Comparison of ENCODE assay signal across 12 cellular contexts in genomic region chr13:110379905-110380341, GRCh38.
A peak's percentile ranks its signal among the peaks of the same experiment; 100 is the strongest.
DNase-seq lines count a peak whose midpoint lies in the region; ATAC-seq and TF ChIP-seq lines count a peak whose summit lies in the region.
"Had no signal": no experiment of that assay in that cellular context is flagged by ENCODE, and none has a peak within 500 bp of the region (broad histone marks: within the 10 kb centered on the region; RNA-seq: fewer than 3 reads in every experiment).

No MANE protein-coding gene starts in this region.

- H3K27me3 ChIP-seq in right atrium auricular region (no peaks in the 10 kb centered on the region), left lung (no peaks in the 10 kb centered on the region)
- H3K27me3 ChIP-seq: heart left ventricle had no signal

- H3K9me3 ChIP-seq in right atrium auricular region (no peaks in the 10 kb centered on the region), left lung (no peaks in the 10 kb centered on the region)
- H3K9me3 ChIP-seq: heart left ventricle had no signal

- no peak overlapping the region for H3K4me3 ChIP-seq in right atrium auricular region
- H3K4me3 ChIP-seq in choroid plexus epithelial cell (ENCODE audit: low read depth, low read length), result no peak overlapping the region
- no peak overlapping the region for H3K4me3 ChIP-seq in left lung
- H3K4me3 ChIP-seq: heart left ventricle had no signal

- no peaks in the 10 kb centered on the region for H3K36me3 ChIP-seq in right atrium auricular region
- no peaks in the 10 kb centered on the region for H3K36me3 ChIP-seq in left lung

- peak overlapping the region; percentile 22 to 65 for H3K27ac ChIP-seq in right atrium auricular region
- H3K27ac ChIP-seq in left lung, result no peak overlapping the region

- DNase-seq in right atrium auricular region (ENCODE audit: low spot score) (no peak), Right ventricle myocardium superior (no peak), choroid plexus epithelial cell (ENCODE audit: low read depth) (peak; percentile 64), left lung (no peak), hippocampal formation (lab: John Stamatoyannopoulos, UW) (no peak), GM03348 (ENCODE audit: low spot score) (no peak)
- DNase-seq: activated CD4-positive, alpha-beta T cell treated with anti-CD3 and anti-CD28 coated beads for 4 hours; heart left ventricle; NCI-H510A treated with DMSO at 0.1 percent for 48 hours; stimulated activated naive CD4-positive, alpha-beta T cell treated with Interleukin-2 at 50 U/mL for 16 hours had no signal

- intact Hi-C loops in Right ventricle myocardium superior (cut with DNase I), result no loop called here
- intact Hi-C loops in left lung (cut with DNase I), result no loop called here

- ATAC-seq in Right ventricle myocardium superior (ENCODE audit: poor library complexity) (no peak), left lung (peak; percentile 25), GM21390 (IDR thresholded peaks at IDR 0.05; ENCODE audit: unreplicated experiment) (no peak), HG03342 (IDR thresholded peaks at IDR 0.05; ENCODE audit: unreplicated experiment) (no peak)

- H3K4me1 ChIP-seq in right atrium auricular region, result peaks cover 0 to 70% of the 10 kb centered on the region in 2 donors
- no peaks in the 10 kb centered on the region for H3K4me1 ChIP-seq in left lung

- TF ChIP-seq CTCF in right atrium auricular region (IDR thresholded peaks at IDR 0.05) (no peak), choroid plexus epithelial cell (conservative IDR thresholded peaks at IDR 0.05; ENCODE audit: low read depth, low read length) (peak; percentile 2), left lung (IDR thresholded peaks at IDR 0.05) (no peak)

Comparison
In these comparisons a context has a peak if more than half of its experiments do, and no peak if none do; other contexts are left out.
1. H3K27ac ChIP-seq: peak in right atrium auricular region (2 of 2); none in left lung (0 of 2).